1 cellular context compared by ENCODE assay signal in the genomic region with DNA sequence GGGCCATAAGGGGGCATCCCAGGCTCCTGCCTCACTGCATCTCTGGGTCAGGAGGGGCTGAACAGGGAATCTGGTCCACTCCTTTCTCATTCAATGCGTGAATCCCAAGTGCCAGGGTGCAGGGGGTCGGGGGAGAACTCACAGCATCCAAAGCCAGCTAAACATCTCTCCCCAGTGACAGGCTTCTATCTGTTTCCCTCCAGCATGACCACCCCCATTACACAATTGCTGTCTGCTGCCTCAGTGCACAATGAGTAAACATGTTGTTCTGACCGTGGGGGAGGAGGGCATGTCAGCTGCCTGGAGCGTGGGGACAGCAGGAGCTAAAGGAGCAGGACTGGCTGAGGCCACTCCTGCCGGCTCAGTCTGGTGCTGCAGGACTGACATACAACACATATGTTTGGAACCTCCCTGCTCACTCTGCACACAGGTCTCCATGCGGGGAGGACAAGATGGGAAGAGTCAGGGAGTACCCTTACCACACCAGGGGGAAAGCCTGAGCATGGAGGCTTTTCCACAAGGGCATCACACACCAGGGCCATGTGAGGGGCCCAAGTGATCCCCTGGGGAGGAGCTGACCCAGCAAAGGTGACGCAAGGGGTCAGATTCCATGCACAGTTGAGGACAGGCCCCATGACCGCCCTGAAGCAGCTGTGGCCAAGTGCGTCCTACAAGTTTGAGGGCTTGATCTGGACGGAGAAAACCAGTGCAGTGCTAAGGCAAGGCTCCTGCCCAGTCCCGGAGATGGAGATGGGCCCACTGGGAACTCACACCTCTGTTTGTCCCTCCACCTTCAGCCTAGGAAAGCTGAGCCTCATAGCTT.
A peak's percentile ranks its signal among the peaks of the same experiment; 100 is the strongest.
TF ChIP-seq lines count a peak whose summit lies in the region.

No MANE protein-coding gene starts in this region.

TF ChIP-seq in HepG2, 621 proteins besides CTCF, POLR2A, EP300 and RAD21 (continued from another document and continues in another):
- TF ChIP-seq, protein P1, sequence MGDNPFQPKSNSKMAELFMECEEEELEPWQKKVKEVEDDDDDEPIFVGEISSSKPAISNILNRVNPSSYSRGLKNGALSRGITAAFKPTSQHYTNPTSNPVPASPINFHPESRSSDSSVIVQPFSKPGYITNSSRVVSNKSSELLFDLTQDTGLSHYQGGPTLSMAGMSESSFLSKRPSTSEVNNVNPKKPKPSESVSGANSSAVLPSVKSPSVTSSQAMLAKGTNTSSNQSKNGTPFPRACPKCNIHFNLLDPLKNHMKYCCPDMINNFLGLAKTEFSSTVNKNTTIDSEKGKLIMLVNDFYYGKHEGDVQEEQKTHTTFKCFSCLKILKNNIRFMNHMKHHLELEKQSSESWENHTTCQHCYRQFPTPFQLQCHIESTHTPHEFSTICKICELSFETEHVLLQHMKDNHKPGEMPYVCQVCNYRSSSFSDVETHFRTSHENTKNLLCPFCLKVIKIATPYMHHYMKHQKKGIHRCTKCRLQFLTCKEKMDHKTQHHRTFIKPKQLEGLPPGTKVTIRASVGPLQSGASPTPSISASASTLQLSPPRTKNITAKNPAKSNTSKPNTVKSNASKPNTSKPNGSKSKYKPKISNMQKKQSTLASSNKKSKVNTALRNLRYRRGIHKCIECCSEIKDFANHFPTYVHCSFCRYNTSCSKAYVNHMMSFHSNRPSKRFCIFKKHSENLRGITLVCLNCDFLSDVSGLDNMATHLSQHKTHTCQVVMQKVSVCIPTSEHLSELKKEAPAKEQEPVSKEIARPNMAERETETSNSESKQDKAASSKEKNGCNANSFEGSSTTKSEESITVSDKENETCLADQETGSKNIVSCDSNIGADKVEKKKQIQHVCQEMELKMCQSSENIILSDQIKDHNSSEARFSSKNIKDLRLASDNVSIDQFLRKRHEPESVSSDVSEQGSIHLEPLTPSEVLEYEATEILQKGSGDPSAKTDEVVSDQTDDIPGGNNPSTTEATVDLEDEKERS (CRISPR knock-in tag; IDR thresholded peaks at IDR 0.05): peak; percentile 16; the same call in 1 of the 2 replicates
- TF ChIP-seq ZNF550 (CRISPR knock-in tag; IDR thresholded peaks at IDR 0.05; ENCODE audit: borderline replicate concordance) (0 out of 2 replicates have a peak, but pooled peaks have one; percentile 30), ZBTB1 (CRISPR knock-in tag; IDR thresholded peaks at IDR 0.05; ENCODE audit: borderline replicate concordance) (no peak), PHB2 (IDR thresholded peaks at IDR 0.05; ENCODE audit: partially characterized antibody) (no peak), ZNF225 (CRISPR knock-in tag; IDR thresholded peaks at IDR 0.05) (0 out of 2 replicates have a peak, but pooled peaks have one; percentile 64), SUZ12 (IDR thresholded peaks at IDR 0.05; ENCODE audit: low read depth, low read length) (no peak), RBAK (CRISPR knock-in tag; IDR thresholded peaks at IDR 0.05) (0 out of 2 replicates have a peak, but pooled peaks have one; percentile 17), DNMT1 (CRISPR knock-in tag; IDR thresholded peaks at IDR 0.05) (no peak), SNAI1 (CRISPR knock-in tag; IDR thresholded peaks at IDR 0.05; ENCODE audit: borderline replicate concordance) (no peak), AGO2 (optimal IDR thresholded peaks at IDR 0.05; ENCODE audit: low read depth, low read length) (no peak), MXD4 (CRISPR knock-in tag; IDR thresholded peaks at IDR 0.05) (peak; percentile 58), SATB2 (CRISPR knock-in tag; IDR thresholded peaks at IDR 0.05) (no peak), DMAP1 (CRISPR knock-in tag; IDR thresholded peaks at IDR 0.05) (peak; percentile 43; the same call in 1 of the 2 replicates), REL (CRISPR knock-in tag; conservative IDR thresholded peaks at IDR 0.05) (no peak), CHD4 (IDR thresholded peaks at IDR 0.05; ENCODE audit: borderline replicate concordance, low read length) (no peak), KMT2B (CRISPR knock-in tag; IDR thresholded peaks at IDR 0.05) (no peak), SMC3 (IDR thresholded peaks at IDR 0.05; ENCODE audit: low read length) (no peak), ZNF317 (CRISPR knock-in tag; IDR thresholded peaks at IDR 0.05) (0 out of 2 replicates have a peak, but pooled peaks have one; percentile 13), GATAD1 (CRISPR knock-in tag; IDR thresholded peaks at IDR 0.05) (no peak), ZNF160 (CRISPR knock-in tag; IDR thresholded peaks at IDR 0.05) (no peak; the same call in 1 of the 2 replicates), ZNF235 (CRISPR knock-in tag; IDR thresholded peaks at IDR 0.05; ENCODE audit: borderline replicate concordance) (peak; percentile 53; the same call in 1 of the 2 replicates)
- TF ChIP-seq, protein P2, sequence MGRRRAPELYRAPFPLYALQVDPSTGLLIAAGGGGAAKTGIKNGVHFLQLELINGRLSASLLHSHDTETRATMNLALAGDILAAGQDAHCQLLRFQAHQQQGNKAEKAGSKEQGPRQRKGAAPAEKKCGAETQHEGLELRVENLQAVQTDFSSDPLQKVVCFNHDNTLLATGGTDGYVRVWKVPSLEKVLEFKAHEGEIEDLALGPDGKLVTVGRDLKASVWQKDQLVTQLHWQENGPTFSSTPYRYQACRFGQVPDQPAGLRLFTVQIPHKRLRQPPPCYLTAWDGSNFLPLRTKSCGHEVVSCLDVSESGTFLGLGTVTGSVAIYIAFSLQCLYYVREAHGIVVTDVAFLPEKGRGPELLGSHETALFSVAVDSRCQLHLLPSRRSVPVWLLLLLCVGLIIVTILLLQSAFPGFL (CRISPR knock-in tag; IDR thresholded peaks at IDR 0.05): no peak
- TF ChIP-seq, protein P3, sequence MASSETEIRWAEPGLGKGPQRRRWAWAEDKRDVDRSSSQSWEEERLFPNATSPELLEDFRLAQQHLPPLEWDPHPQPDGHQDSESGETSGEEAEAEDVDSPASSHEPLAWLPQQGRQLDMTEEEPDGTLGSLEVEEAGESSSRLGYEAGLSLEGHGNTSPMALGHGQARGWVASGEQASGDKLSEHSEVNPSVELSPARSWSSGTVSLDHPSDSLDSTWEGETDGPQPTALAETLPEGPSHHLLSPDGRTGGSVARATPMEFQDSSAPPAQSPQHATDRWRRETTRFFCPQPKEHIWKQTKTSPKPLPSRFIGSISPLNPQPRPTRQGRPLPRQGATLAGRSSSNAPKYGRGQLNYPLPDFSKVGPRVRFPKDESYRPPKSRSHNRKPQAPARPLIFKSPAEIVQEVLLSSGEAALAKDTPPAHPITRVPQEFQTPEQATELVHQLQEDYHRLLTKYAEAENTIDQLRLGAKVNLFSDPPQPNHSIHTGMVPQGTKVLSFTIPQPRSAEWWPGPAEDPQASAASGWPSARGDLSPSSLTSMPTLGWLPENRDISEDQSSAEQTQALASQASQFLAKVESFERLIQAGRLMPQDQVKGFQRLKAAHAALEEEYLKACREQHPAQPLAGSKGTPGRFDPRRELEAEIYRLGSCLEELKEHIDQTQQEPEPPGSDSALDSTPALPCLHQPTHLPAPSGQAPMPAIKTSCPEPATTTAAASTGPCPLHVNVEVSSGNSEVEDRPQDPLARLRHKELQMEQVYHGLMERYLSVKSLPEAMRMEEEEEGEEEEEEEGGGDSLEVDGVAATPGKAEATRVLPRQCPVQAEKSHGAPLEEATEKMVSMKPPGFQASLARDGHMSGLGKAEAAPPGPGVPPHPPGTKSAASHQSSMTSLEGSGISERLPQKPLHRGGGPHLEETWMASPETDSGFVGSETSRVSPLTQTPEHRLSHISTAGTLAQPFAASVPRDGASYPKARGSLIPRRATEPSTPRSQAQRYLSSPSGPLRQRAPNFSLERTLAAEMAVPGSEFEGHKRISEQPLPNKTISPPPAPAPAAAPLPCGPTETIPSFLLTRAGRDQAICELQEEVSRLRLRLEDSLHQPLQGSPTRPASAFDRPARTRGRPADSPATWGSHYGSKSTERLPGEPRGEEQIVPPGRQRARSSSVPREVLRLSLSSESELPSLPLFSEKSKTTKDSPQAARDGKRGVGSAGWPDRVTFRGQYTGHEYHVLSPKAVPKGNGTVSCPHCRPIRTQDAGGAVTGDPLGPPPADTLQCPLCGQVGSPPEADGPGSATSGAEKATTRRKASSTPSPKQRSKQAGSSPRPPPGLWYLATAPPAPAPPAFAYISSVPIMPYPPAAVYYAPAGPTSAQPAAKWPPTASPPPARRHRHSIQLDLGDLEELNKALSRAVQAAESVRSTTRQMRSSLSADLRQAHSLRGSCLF (CRISPR knock-in tag; IDR thresholded peaks at IDR 0.05; ENCODE audit: borderline replicate concordance): no peak
- TF ChIP-seq, protein P4, sequence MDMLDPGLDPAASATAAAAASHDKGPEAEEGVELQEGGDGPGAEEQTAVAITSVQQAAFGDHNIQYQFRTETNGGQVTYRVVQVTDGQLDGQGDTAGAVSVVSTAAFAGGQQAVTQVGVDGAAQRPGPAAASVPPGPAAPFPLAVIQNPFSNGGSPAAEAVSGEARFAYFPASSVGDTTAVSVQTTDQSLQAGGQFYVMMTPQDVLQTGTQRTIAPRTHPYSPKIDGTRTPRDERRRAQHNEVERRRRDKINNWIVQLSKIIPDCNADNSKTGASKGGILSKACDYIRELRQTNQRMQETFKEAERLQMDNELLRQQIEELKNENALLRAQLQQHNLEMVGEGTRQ (IDR thresholded peaks at IDR 0.05; ENCODE audit: low read depth, low read length): no peak
- TF ChIP-seq, protein P4 (CRISPR knock-in tag; IDR thresholded peaks at IDR 0.05; ENCODE audit: borderline replicate concordance): 0 out of 2 replicates have a peak, but pooled peaks have one; percentile 25
- TF ChIP-seq, protein P5, sequence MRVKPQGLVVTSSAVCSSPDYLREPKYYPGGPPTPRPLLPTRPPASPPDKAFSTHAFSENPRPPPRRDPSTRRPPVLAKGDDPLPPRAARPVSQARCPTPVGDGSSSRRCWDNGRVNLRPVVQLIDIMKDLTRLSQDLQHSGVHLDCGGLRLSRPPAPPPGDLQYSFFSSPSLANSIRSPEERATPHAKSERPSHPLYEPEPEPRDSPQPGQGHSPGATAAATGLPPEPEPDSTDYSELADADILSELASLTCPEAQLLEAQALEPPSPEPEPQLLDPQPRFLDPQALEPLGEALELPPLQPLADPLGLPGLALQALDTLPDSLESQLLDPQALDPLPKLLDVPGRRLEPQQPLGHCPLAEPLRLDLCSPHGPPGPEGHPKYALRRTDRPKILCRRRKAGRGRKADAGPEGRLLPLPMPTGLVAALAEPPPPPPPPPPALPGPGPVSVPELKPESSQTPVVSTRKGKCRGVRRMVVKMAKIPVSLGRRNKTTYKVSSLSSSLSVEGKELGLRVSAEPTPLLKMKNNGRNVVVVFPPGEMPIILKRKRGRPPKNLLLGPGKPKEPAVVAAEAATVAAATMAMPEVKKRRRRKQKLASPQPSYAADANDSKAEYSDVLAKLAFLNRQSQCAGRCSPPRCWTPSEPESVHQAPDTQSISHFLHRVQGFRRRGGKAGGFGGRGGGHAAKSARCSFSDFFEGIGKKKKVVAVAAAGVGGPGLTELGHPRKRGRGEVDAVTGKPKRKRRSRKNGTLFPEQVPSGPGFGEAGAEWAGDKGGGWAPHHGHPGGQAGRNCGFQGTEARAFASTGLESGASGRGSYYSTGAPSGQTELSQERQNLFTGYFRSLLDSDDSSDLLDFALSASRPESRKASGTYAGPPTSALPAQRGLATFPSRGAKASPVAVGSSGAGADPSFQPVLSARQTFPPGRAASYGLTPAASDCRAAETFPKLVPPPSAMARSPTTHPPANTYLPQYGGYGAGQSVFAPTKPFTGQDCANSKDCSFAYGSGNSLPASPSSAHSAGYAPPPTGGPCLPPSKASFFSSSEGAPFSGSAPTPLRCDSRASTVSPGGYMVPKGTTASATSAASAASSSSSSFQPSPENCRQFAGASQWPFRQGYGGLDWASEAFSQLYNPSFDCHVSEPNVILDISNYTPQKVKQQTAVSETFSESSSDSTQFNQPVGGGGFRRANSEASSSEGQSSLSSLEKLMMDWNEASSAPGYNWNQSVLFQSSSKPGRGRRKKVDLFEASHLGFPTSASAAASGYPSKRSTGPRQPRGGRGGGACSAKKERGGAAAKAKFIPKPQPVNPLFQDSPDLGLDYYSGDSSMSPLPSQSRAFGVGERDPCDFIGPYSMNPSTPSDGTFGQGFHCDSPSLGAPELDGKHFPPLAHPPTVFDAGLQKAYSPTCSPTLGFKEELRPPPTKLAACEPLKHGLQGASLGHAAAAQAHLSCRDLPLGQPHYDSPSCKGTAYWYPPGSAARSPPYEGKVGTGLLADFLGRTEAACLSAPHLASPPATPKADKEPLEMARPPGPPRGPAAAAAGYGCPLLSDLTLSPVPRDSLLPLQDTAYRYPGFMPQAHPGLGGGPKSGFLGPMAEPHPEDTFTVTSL (CRISPR knock-in tag; IDR thresholded peaks at IDR 0.05; ENCODE audit: borderline replicate concordance): no peak
- TF ChIP-seq, protein P6, sequence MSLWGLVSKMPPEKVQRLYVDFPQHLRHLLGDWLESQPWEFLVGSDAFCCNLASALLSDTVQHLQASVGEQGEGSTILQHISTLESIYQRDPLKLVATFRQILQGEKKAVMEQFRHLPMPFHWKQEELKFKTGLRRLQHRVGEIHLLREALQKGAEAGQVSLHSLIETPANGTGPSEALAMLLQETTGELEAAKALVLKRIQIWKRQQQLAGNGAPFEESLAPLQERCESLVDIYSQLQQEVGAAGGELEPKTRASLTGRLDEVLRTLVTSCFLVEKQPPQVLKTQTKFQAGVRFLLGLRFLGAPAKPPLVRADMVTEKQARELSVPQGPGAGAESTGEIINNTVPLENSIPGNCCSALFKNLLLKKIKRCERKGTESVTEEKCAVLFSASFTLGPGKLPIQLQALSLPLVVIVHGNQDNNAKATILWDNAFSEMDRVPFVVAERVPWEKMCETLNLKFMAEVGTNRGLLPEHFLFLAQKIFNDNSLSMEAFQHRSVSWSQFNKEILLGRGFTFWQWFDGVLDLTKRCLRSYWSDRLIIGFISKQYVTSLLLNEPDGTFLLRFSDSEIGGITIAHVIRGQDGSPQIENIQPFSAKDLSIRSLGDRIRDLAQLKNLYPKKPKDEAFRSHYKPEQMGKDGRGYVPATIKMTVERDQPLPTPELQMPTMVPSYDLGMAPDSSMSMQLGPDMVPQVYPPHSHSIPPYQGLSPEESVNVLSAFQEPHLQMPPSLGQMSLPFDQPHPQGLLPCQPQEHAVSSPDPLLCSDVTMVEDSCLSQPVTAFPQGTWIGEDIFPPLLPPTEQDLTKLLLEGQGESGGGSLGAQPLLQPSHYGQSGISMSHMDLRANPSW (CRISPR knock-in tag; IDR thresholded peaks at IDR 0.05; ENCODE audit: borderline replicate concordance): no peak; the same call in 1 of the 2 replicates
- TF ChIP-seq, protein P7, sequence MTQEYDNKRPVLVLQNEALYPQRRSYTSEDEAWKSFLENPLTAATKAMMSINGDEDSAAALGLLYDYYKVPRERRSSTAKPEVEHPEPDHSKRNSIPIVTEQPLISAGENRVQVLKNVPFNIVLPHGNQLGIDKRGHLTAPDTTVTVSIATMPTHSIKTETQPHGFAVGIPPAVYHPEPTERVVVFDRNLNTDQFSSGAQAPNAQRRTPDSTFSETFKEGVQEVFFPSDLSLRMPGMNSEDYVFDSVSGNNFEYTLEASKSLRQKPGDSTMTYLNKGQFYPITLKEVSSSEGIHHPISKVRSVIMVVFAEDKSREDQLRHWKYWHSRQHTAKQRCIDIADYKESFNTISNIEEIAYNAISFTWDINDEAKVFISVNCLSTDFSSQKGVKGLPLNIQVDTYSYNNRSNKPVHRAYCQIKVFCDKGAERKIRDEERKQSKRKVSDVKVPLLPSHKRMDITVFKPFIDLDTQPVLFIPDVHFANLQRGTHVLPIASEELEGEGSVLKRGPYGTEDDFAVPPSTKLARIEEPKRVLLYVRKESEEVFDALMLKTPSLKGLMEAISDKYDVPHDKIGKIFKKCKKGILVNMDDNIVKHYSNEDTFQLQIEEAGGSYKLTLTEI (CRISPR knock-in tag; conservative IDR thresholded peaks at IDR 0.05): no peak
